In the genomic region with DNA sequence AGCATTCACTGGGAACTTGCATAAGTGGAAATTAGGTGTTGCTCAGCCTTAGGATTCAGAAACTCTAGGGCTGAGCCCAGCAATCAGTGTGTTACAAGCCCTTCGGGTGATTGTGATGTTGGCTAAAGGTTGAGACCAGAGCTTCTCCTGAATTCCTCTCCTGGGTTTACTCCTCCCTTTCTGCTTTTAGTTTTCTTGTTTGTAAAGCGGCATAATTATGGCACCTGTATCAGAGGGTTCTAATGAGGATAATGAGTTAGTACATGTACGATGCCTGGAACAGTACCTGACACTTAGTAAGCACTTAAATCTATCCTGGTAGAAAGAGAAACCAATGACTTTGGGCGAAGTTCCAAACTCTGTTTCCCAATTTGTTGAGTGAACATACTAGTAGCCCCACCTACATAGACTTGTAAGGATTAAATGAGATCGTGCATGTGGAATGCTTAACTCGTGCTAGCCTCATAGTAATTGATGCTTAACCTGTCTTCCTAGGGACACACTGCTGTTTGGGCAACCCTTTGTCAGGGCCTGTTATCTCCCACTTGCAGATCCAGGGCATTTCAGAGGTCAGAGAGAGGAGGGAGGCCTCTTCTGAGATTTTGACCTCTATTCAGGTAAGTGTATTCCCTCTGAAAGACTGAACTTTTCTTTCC, we compare ENCODE assay signal across 1 cellular context.
TF ChIP-seq lines count a peak whose summit lies in the region.

No MANE protein-coding gene starts in this region.

TF ChIP-seq in K562, 482 proteins besides CTCF, POLR2A, EP300 and RAD21 (continued from another document):
- peak; percentile 95 to 96 for TF ChIP-seq KDM1A (IDR thresholded peaks at IDR 0.05)
- TF ChIP-seq, protein P1, sequence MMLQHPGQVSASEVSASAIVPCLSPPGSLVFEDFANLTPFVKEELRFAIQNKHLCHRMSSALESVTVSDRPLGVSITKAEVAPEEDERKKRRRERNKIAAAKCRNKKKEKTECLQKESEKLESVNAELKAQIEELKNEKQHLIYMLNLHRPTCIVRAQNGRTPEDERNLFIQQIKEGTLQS (IDR thresholded peaks at IDR 0.05), result no peak
- TF ChIP-seq, protein P1 (CRISPR knock-in tag; conservative IDR thresholded peaks at IDR 0.05), result no peak
- no peak for TF ChIP-seq PHB2 (IDR thresholded peaks at IDR 0.05; ENCODE audit: low read depth)
- TF ChIP-seq HDAC1 (IDR thresholded peaks at IDR 0.05), result peak in 1 of 2 experiments; percentile 79; a peak in 2 of 4 replicates
- peak in 1 of 2 experiments; percentile 34; a peak in 1 of 4 replicates for TF ChIP-seq TBL1XR1 (IDR thresholded peaks at IDR 0.05; ENCODE audit: low read length in 2 of 2)
- TF ChIP-seq CTBP1 (IDR thresholded peaks at IDR 0.05; ENCODE audit: borderline replicate concordance), result peak; percentile 56; the same call in 1 of the 2 replicates
- TF ChIP-seq ESRRA (IDR thresholded peaks at IDR 0.05; ENCODE audit: borderline replicate concordance, low read depth), result peak; percentile 67; the same call in 1 of the 2 replicates
- peak; percentile 89 to 96 for TF ChIP-seq RCOR1 (IDR thresholded peaks at IDR 0.05; ENCODE audit: borderline replicate concordance in 1 of 2, low read depth in 2 of 2, low read length in 2 of 2)
- TF ChIP-seq NFIC (IDR thresholded peaks at IDR 0.05), result peak; percentile 53
- peak; percentile 54 for TF ChIP-seq SOX6 (IDR thresholded peaks at IDR 0.05)
- peak; percentile 69 for TF ChIP-seq TAL1 (IDR thresholded peaks at IDR 0.05)
- peak; percentile 67 for TF ChIP-seq ARID1B (IDR thresholded peaks at IDR 0.05)
TF ChIP-seq in K562: peak in this region for 21.
